In the genomic region with DNA sequence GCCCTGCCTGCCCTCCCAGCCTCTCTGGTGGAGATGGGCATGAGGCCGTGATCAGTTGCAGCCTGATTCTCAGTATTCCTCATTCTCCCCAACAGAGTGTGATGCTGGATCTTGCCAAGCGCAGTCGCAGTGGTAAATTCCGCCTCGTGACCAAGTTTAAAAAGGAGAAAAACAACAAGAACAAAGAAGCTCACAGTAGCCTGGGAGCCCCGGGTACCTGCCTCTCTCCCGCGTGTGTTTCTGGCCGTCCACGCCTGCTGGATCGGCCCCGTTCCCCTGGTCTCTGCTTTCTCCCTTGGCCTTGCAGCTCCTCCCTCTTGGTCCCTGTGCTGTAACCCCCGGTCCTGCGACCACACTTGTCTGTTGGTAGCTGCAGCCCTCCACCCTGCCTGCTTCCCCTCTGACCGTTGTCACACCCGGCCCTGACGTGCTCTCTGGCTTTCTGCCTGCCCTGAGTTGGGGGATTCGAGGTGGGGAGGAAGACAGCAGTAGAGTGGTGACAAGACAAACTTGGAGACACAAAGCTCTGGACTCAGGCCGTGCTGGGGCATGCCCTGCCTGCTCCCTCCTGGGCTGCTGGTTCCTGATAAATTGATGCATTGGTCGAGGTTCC, we compare ENCODE assay signal across 23 cellular contexts.
DNase-seq lines count a peak whose midpoint lies in the region; ATAC-seq and TF ChIP-seq lines count a peak whose summit lies in the region.
"Had no signal": no experiment of that assay in that cellular context is flagged by ENCODE, and none has a peak within 500 bp of the region (broad histone marks: within the 10 kb centered on the region; RNA-seq: fewer than 3 reads in every experiment).

No MANE protein-coding gene starts in this region.

- H3K27me3 Mint-ChIP-seq in activated T-cell treated with anti-CD3 and anti-CD28 coated beads, Interleukin-2, amount 50 U/mL, for 24 hours: no peaks in the 10 kb centered on the region
- H3K27me3 Mint-ChIP-seq: activated CD4-positive, alpha-beta T cell treated with anti-CD3 and anti-CD28 coated beads for 36 hours had no signal

- no peak for DNase-seq in activated T-cell treated with anti-CD3 and anti-CD28 coated beads, Interleukin-2, amount 50 U/mL, for 24 hours
- no peak for DNase-seq in activated T-cell treated with anti-CD3 and anti-CD28 coated beads, Interleukin-2, amount 50 U/mL, for 1 hour
- DNase-seq in medulla oblongata (ENCODE audit: extremely low spot score): peak; percentile 74
- no peak for DNase-seq in stimulated activated effector memory CD8-positive, alpha-beta T cell treated with anti-CD3 and anti-CD28 coated beads, Interleukin-12 subunit alpha, Interleukin-12 subunit beta, amount 100 ng/mL, for 72 hours (ENCODE audit: low spot score in 2 of 2)
- DNase-seq in AG08395 (ENCODE audit: low spot score): no peak
- DNase-seq in NK-92 (lab: John Stamatoyannopoulos, UW; ENCODE audit: unreplicated experiment): no peak
- no peak for DNase-seq in HEK293T (ENCODE audit: extremely low spot score)
- DNase-seq: activated CD4-positive, alpha-beta T cell treated with anti-CD3 and anti-CD28 coated beads for 36 hours; activated CD8-positive, alpha-beta memory T cell treated with anti-CD3 and anti-CD28 coated beads, Interleukin-2, amount 50 U/mL, for 48 hours; DMS79; effector CD4-positive, alpha-beta T cell; immature natural killer cell; KBM-7; NCI-H2081 treated with DMSO at 0.1 percent for 48 hours; NCI-H526; small intestine; stimulated activated CD4-positive, alpha-beta T cell treated with anti-CD3 and anti-CD28 coated beads, Interleukin-4, amount 100 ng/mL, for 4 hours; stimulated activated CD8-positive, alpha-beta memory T cell treated with anti-CD3 and anti-CD28 coated beads, Interleukin-4, amount 100 ng/mL, for 48 hours had no signal

- H3K36me3 Mint-ChIP-seq in activated T-cell treated with anti-CD3 and anti-CD28 coated beads, Interleukin-2, amount 50 U/mL, for 24 hours (ENCODE audit: low read depth): peaks cover 92% of the 10 kb centered on the region
- peaks cover 90% of the 10 kb centered on the region for H3K36me3 Mint-ChIP-seq in stimulated activated effector memory CD8-positive, alpha-beta T cell treated with anti-CD3 and anti-CD28 coated beads, Interleukin-12 subunit alpha, Interleukin-12 subunit beta, amount 100 ng/mL, for 72 hours

- no peaks in the 10 kb centered on the region for H3K9me3 Mint-ChIP-seq in activated T-cell treated with anti-CD3 and anti-CD28 coated beads, Interleukin-2, amount 50 U/mL, for 24 hours
- no peaks in the 10 kb centered on the region for H3K9me3 Mint-ChIP-seq in stimulated activated effector memory CD8-positive, alpha-beta T cell treated with anti-CD3 and anti-CD28 coated beads, Interleukin-12 subunit alpha, Interleukin-12 subunit beta, amount 100 ng/mL, for 72 hours
- H3K9me3 Mint-ChIP-seq: immature natural killer cell had no signal

- no peak overlapping the region for H3K4me3 Mint-ChIP-seq in activated T-cell treated with anti-CD3 and anti-CD28 coated beads, Interleukin-2, amount 50 U/mL, for 24 hours
- no peak overlapping the region for H3K4me3 Mint-ChIP-seq in stimulated activated effector memory CD8-positive, alpha-beta T cell treated with anti-CD3 and anti-CD28 coated beads, Interleukin-12 subunit alpha, Interleukin-12 subunit beta, amount 100 ng/mL, for 72 hours
- H3K4me3 Mint-ChIP-seq: activated CD4-positive, alpha-beta T cell treated with anti-CD3 and anti-CD28 coated beads for 36 hours; immature natural killer cell had no signal

- POLR2A ChIA-PET in HEK293T (lab: Yijun Ruan, JAX): no interaction called here

- H3K4me1 Mint-ChIP-seq in activated T-cell treated with anti-CD3 and anti-CD28 coated beads, Interleukin-2, amount 50 U/mL, for 24 hours (ENCODE audit: low read depth): no peaks in the 10 kb centered on the region
- H3K4me1 Mint-ChIP-seq in stimulated activated effector memory CD8-positive, alpha-beta T cell treated with anti-CD3 and anti-CD28 coated beads, Interleukin-12 subunit alpha, Interleukin-12 subunit beta, amount 100 ng/mL, for 72 hours: peaks cover 7% of the 10 kb centered on the region
- H3K4me1 Mint-ChIP-seq: activated CD4-positive, alpha-beta T cell treated with anti-CD3 and anti-CD28 coated beads for 36 hours had no signal

- peak overlapping the region; percentile 86 for H3K27ac ChIP-seq in angular gyrus (ENCODE audit: low read depth, low read length)
- H3K27ac ChIP-seq: 22Rv1, neutrophil, upper lobe of left lung had no signal

- no peak for ATAC-seq in stimulated activated effector memory CD8-positive, alpha-beta T cell treated with anti-CD3 and anti-CD28 coated beads, Interleukin-12 subunit alpha, Interleukin-12 subunit beta, amount 100 ng/mL, for 72 hours
- ATAC-seq: activated CD4-positive, alpha-beta T cell treated with anti-CD3 and anti-CD28 coated beads for 36 hours; SK-N-SH treated with all-trans-retinoic acid at 6 μM for 48 hours had no signal

- CTCF ChIA-PET in HEK293T (lab: Yijun Ruan, JAX): no interaction called here

- H3K27ac Mint-ChIP-seq in activated T-cell treated with anti-CD3 and anti-CD28 coated beads, Interleukin-2, amount 50 U/mL, for 24 hours: peak overlapping the region; percentile 52
- peak overlapping the region; percentile 40 for H3K27ac Mint-ChIP-seq in stimulated activated effector memory CD8-positive, alpha-beta T cell treated with anti-CD3 and anti-CD28 coated beads, Interleukin-12 subunit alpha, Interleukin-12 subunit beta, amount 100 ng/mL, for 72 hours
- H3K27ac Mint-ChIP-seq: activated CD4-positive, alpha-beta T cell treated with anti-CD3 and anti-CD28 coated beads for 36 hours had no signal

TF ChIP-seq in HEK293T, 16 proteins besides CTCF, POLR2A, EP300 and RAD21:
- no peak for TF ChIP-seq FOXK2 (IDR thresholded peaks at IDR 0.05)
- TF ChIP-seq TARDBP (IDR thresholded peaks at IDR 0.05): no peak
- TF ChIP-seq FOXA1 (IDR thresholded peaks at IDR 0.05): no peak
- TF ChIP-seq NFRKB (IDR thresholded peaks at IDR 0.05): no peak
- no peak for TF ChIP-seq ZNF384 (IDR thresholded peaks at IDR 0.05)
- no peak for TF ChIP-seq SUZ12 (IDR thresholded peaks at IDR 0.05)
- no peak for TF ChIP-seq L3MBTL2 (conservative IDR thresholded peaks at IDR 0.05)
- TF ChIP-seq HDGF (IDR thresholded peaks at IDR 0.05; ENCODE audit: borderline replicate concordance): no peak
- no peak for TF ChIP-seq CTBP1 (IDR thresholded peaks at IDR 0.05; ENCODE audit: borderline replicate concordance)
- TF ChIP-seq, protein P1, sequence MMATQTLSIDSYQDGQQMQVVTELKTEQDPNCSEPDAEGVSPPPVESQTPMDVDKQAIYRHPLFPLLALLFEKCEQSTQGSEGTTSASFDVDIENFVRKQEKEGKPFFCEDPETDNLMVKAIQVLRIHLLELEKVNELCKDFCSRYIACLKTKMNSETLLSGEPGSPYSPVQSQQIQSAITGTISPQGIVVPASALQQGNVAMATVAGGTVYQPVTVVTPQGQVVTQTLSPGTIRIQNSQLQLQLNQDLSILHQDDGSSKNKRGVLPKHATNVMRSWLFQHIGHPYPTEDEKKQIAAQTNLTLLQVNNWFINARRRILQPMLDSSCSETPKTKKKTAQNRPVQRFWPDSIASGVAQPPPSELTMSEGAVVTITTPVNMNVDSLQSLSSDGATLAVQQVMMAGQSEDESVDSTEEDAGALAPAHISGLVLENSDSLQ (IDR thresholded peaks at IDR 0.05): no peak
- TF ChIP-seq ELF4 (IDR thresholded peaks at IDR 0.05): no peak
- TF ChIP-seq BHLHE40 (IDR thresholded peaks at IDR 0.05; ENCODE audit: borderline replicate concordance): no peak
- TF ChIP-seq LEF1 (IDR thresholded peaks at IDR 0.05; ENCODE audit: borderline replicate concordance): no peak
TF ChIP-seq in HEK293T: peak in this region for 0.
